ENCODE assay signal across 8 cellular contexts in the genomic region with DNA sequence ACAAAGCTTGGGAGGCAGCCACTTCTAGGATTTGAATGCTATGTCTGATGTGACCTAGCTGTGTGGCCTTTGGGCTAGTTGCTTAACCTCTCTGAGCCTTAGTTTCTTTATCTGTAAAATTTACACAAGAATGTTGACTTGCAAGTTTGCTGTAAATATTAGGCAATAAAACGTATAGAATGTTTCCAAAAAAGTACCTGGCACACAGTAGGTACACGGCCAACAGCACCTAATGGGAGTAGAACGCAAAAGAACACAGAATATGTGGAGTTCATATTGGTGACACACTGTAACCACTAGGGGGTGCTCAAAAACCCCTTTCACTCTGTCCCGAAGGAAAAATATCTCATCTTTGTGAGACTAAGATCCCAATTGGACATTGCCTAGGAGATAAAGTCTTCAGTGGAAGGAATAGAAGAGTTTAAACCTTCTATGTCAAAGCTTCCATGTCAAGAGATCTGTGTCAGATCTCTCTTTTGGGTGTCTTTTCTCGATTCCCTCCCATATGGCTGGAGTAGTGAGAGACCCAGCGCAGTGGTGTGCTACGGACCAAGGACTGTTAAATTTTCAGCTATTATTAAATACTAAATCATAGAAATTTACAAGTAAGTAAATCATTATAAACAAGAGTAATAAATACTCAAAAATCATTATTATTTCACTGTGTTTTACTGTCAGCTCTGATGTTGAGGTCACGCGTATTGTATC.
A peak's percentile ranks its signal among the peaks of the same experiment; 100 is the strongest.
DNase-seq lines count a peak whose midpoint lies in the region; ATAC-seq and TF ChIP-seq lines count a peak whose summit lies in the region.

No MANE protein-coding gene starts in this region.

- DNase-seq in AG10803 (ENCODE audit: low read depth) (peak; percentile 43), MM.1S (no peak), chondrocyte (ENCODE audit: low spot score) (no peak), nephron progenitor cell (no peak), DMS114 treated with DMSO at 0.1 percent for 48 hours (lab: John Stamatoyannopoulos, UW; ENCODE audit: unreplicated experiment) (no peak)

- no peak overlapping the region for H3K4me2 ChIP-seq in MM.1S (ENCODE audit: low read depth, low read length)

- no peaks in the 10 kb centered on the region for H3K36me3 ChIP-seq in MM.1S (replicated peaks; ENCODE audit: insufficient read depth, low read length)

- no peaks in the 10 kb centered on the region for H3K36me3 Mint-ChIP-seq in chondrocyte (ENCODE audit: low read depth)
- H3K36me3 Mint-ChIP-seq in nephron progenitor cell (ENCODE audit: low read depth) = no peaks in the 10 kb centered on the region

- H3K79me2 ChIP-seq in MM.1S (ENCODE audit: low read length) = no peaks in the 10 kb centered on the region

- H3K9me3 ChIP-seq in MM.1S (replicated peaks; ENCODE audit: insufficient read depth, low read length) = no peaks in the 10 kb centered on the region

- no peak overlapping the region for H3K9ac ChIP-seq in MM.1S (ENCODE audit: low read length)

- no peaks in the 10 kb centered on the region for H3K9me2 ChIP-seq in MM.1S (replicated peaks; ENCODE audit: insufficient read depth, low read length)

- no peak overlapping the region for H2AFZ ChIP-seq in MM.1S (ENCODE audit: low read length)

- H3K4me1 ChIP-seq in MM.1S (ENCODE audit: low read length) = no peaks in the 10 kb centered on the region

- H4K20me1 ChIP-seq in MM.1S (ENCODE audit: insufficient read depth, low read length) = no peaks in the 10 kb centered on the region

- ATAC-seq in GM21786 (IDR thresholded peaks at IDR 0.05; ENCODE audit: unreplicated experiment) (no peak), GM21737 (IDR thresholded peaks at IDR 0.05; ENCODE audit: unreplicated experiment) (no peak)

- peak; percentile 86 for TF ChIP-seq CTCF in AG10803 (conservative IDR thresholded peaks at IDR 0.05; ENCODE audit: low read length)
- TF ChIP-seq CTCF in GM12872 (IDR thresholded peaks at IDR 0.05; ENCODE audit: insufficient read depth, low read depth, low read length) = peak; percentile 71
- peak; percentile 65 for TF ChIP-seq CTCF in MM.1S (IDR thresholded peaks at IDR 0.05; ENCODE audit: low read length)
- peak; percentile 86 for TF ChIP-seq CTCF in chondrocyte (IDR thresholded peaks at IDR 0.05)
- TF ChIP-seq CTCF in nephron progenitor cell (IDR thresholded peaks at IDR 0.05) = peak; percentile 62

- peaks cover 7% of the 10 kb centered on the region for H3K4me1 Mint-ChIP-seq in chondrocyte (ENCODE audit: low read depth)
- peaks cover 6% of the 10 kb centered on the region for H3K4me1 Mint-ChIP-seq in nephron progenitor cell

- H3K4me3 Mint-ChIP-seq in chondrocyte (ENCODE audit: unreplicated experiment) (no peak overlapping the region), nephron progenitor cell (no peak overlapping the region)

- no peaks in the 10 kb centered on the region for H3K27me3 ChIP-seq in MM.1S (replicated peaks; ENCODE audit: insufficient read depth, low read length)

- no peak overlapping the region for H3K4me3 ChIP-seq in AG10803 (ENCODE audit: low read length)
- no peak overlapping the region for H3K4me3 ChIP-seq in MM.1S (ENCODE audit: low read length)

- H3K27me3 Mint-ChIP-seq in chondrocyte (ENCODE audit: low read depth) = peaks cover 3% of the 10 kb centered on the region
- peaks cover 8% of the 10 kb centered on the region for H3K27me3 Mint-ChIP-seq in nephron progenitor cell (ENCODE audit: low read depth, poor library complexity)

- peaks cover 3% of the 10 kb centered on the region for H3K9me3 Mint-ChIP-seq in chondrocyte (ENCODE audit: low read depth)
- no peaks in the 10 kb centered on the region for H3K9me3 Mint-ChIP-seq in nephron progenitor cell

- H3K27ac Mint-ChIP-seq in chondrocyte (ENCODE audit: unreplicated experiment) = no peak overlapping the region
- H3K27ac Mint-ChIP-seq in nephron progenitor cell = no peak overlapping the region

- no peaks in the 10 kb centered on the region for H3F3A ChIP-seq in MM.1S (ENCODE audit: insufficient read depth, low read length)

- H3K27ac ChIP-seq in MM.1S (ENCODE audit: low read length) = no peak overlapping the region
